13 cellular contexts compared by ENCODE assay signal in the genomic region with DNA sequence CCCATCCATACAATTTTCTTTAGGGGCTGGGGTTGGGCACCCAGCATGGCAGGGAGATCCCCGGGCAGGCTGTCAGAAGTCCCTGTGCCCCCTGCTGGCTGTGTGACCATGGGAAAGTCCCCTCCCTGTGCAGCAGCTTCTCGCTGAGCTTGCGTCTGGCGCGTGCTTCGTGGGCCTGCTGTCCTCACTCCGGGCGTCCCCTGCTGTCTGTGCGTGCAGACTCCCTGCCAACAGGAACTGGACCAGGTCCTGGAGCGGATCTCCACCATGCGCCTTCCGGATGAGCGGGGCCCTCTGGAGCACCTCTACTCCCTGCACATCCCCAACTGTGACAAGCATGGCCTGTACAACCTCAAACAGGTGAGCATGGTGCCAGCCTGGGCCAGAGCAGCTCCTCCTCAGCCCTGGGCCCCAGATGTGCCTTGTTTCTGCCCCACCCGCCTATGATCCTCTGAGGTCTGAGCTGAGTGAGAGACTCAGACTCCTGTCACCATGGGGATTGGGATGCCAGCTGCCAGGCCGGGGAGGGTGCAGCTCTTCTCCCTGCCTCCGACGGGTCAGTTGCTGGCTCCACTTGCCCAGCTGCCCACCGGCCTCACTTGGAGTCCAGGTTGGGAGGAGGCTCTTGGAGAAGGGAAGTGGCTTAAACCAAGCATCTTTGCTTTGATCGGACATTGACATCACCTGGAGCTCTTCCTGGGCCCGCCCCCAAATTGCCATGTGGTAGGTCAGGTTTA. TPM values are rescaled to one million over a fixed set of nuclear protein-coding genes. Genes with fewer than 3 reads are reported as not detected.
DNase-seq lines count a peak whose midpoint lies in the region; ATAC-seq and TF ChIP-seq lines count a peak whose summit lies in the region.
"Had no signal": no experiment of that assay in that cellular context is flagged by ENCODE, and none has a peak within 500 bp of the region (broad histone marks: within the 10 kb centered on the region; RNA-seq: fewer than 3 reads in every experiment).

No MANE protein-coding gene starts in this region.

- DNase-seq in BE2C (peak; percentile 62), WERI-Rb-1 (peak; percentile 45), hepatic stellate cell (ENCODE audit: low spot score) (peak; percentile 86), AML-193 (lab: John Stamatoyannopoulos, UW) (no peak), HEK293T (ENCODE audit: extremely low spot score) (no peak)
- DNase-seq: DMS53, small intestine had no signal

- peaks cover 33% of the 10 kb centered on the region for H3K36me3 ChIP-seq in BE2C
- H3K36me3 ChIP-seq in WERI-Rb-1: no peaks in the 10 kb centered on the region
- H3K36me3 ChIP-seq: breast epithelium had no signal

- POLR2A ChIA-PET in HEK293T (lab: Yijun Ruan, JAX): no interaction called here

- peaks cover 33% of the 10 kb centered on the region for H3K4me1 ChIP-seq in BE2C

- TF ChIP-seq CTCF in BE2C (IDR thresholded peaks at IDR 0.05; ENCODE audit: low read depth, low read length): peak; percentile 57
- peak; percentile 35; the same call in 2 of the 3 replicates for TF ChIP-seq CTCF in GM12872 (IDR thresholded peaks at IDR 0.05; ENCODE audit: insufficient read depth, low read depth, low read length)
- TF ChIP-seq CTCF in WERI-Rb-1 (IDR thresholded peaks at IDR 0.05; ENCODE audit: low read depth, low read length): peak; percentile 54

- H3K4me3 ChIP-seq in BE2C (ENCODE audit: low read depth, low read length) (no peak overlapping the region), WERI-Rb-1 (ENCODE audit: low read depth, low read length) (no peak overlapping the region)
- H3K4me3 ChIP-seq: breast epithelium had no signal

- CTCF ChIA-PET in HEK293T (lab: Yijun Ruan, JAX): interaction anchor here (0.7 to 1.6 kb wide), 2 partner anchors 135 to 144 kb away, joined by 4 to 5 read pairs; no protein-coding TSS in a partner anchor

- H3K9me3 ChIP-seq in BE2C: no peaks in the 10 kb centered on the region
- no peaks in the 10 kb centered on the region for H3K9me3 ChIP-seq in WERI-Rb-1 (ENCODE audit: severe bottlenecking)
- H3K9me3 ChIP-seq: breast epithelium had no signal

- H3K27ac ChIP-seq in WERI-Rb-1: no peak overlapping the region
- H3K27ac ChIP-seq: breast epithelium had no signal

- ATAC-seq in GM21576 (IDR thresholded peaks at IDR 0.05; ENCODE audit: unreplicated experiment): no peak
- no peak for ATAC-seq in HG03342 (IDR thresholded peaks at IDR 0.05; ENCODE audit: unreplicated experiment)
- ATAC-seq: esophagus mucosa had no signal

- H3K27me3 ChIP-seq in BE2C (no peaks in the 10 kb centered on the region), WERI-Rb-1 (ENCODE audit: insufficient read depth, low read depth, severe bottlenecking) (no peaks in the 10 kb centered on the region)
- H3K27me3 ChIP-seq: breast epithelium had no signal

TF ChIP-seq in HEK293T, 16 proteins besides CTCF, POLR2A, EP300 and RAD21:
- no peak for TF ChIP-seq TARDBP (IDR thresholded peaks at IDR 0.05)
- no peak for TF ChIP-seq FOXM1 (IDR thresholded peaks at IDR 0.05; ENCODE audit: borderline replicate concordance)
- TF ChIP-seq BHLHE40 (IDR thresholded peaks at IDR 0.05; ENCODE audit: borderline replicate concordance): no peak
- TF ChIP-seq SP1 (IDR thresholded peaks at IDR 0.05): no peak
- no peak for TF ChIP-seq SUZ12 (IDR thresholded peaks at IDR 0.05)
- TF ChIP-seq CTBP1 (IDR thresholded peaks at IDR 0.05; ENCODE audit: borderline replicate concordance): no peak
- no peak for TF ChIP-seq L3MBTL2 (conservative IDR thresholded peaks at IDR 0.05)
- TF ChIP-seq ZNF384 (IDR thresholded peaks at IDR 0.05): no peak
- TF ChIP-seq ARNT (IDR thresholded peaks at IDR 0.05): no peak
- TF ChIP-seq NFRKB (IDR thresholded peaks at IDR 0.05): no peak
- TF ChIP-seq FOXK2 (IDR thresholded peaks at IDR 0.05): no peak

RNA-seq across cellular contexts. Expression of gene IGFBP2, which starts 28.6 kb away (rescaled TPM):
- 1,157 TPM for polyA plus RNA-seq in BE2C (2012; ENCODE audit: insufficient read depth, insufficient read length, low read depth)
- polyA plus RNA-seq: IgD-negative memory B cell had no signal

RNA-seq across cellular contexts. Expression of gene IGFBP5, which starts 33.5 kb away (rescaled TPM):
- polyA plus RNA-seq in BE2C (2012; ENCODE audit: insufficient read depth, insufficient read length, low read depth): 34.8 TPM
- polyA plus RNA-seq: IgD-negative memory B cell had no signal

Comparison
In these comparisons a context has a peak if more than half of its experiments do, and no peak if none do; other contexts are left out.
1. DNase-seq: peak in BE2C (single experiment), WERI-Rb-1 (single experiment) and hepatic stellate cell (single experiment); none in AML-193 (0 of 2) and HEK293T (single experiment).
2. Peak in every context shown above with its lines, with median percentiles within 50 percentile points of each other: CTCF ChIP-seq.